Comparison of ENCODE assay signal across 15 cellular contexts in the genomic region with DNA sequence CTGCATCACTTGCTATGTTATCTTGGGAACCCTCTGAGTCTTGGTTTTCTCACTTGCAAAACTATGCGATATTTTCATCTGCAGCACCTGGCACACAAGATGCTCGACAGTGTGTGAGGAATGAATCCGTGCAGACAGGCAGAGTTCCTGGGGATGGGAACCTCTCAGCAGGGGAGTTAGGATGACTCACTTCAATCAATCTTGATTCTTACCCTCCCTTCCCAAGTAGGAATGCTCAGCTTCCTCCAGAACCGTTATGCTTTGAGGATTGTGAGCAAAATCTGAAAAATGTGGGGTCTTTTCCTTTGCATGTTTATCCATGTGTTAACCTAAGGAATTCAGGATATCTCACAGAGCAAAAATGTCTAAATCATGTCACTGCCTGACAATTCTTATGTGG.
DNase-seq lines count a peak whose midpoint lies in the region; ATAC-seq and TF ChIP-seq lines count a peak whose summit lies in the region.
"Had no signal": no experiment of that assay in that cellular context is flagged by ENCODE, and none has a peak within 500 bp of the region (broad histone marks: within the 10 kb centered on the region; RNA-seq: fewer than 3 reads in every experiment).

No MANE protein-coding gene starts in this region.

- no peaks in the 10 kb centered on the region for H3K36me3 ChIP-seq in smooth muscle cell (ENCODE audit: low read depth)

- no peak overlapping the region for H3K4me2 ChIP-seq in smooth muscle cell

- no peak overlapping the region for H3K4me3 ChIP-seq in fibroblast of pulmonary artery (replicated peaks; ENCODE audit: low read depth, low read length)
- H3K4me3 ChIP-seq in smooth muscle cell = no peak overlapping the region

- H3K4me1 ChIP-seq in smooth muscle cell (ENCODE audit: low read depth) = no peaks in the 10 kb centered on the region
- H3K4me1 ChIP-seq: parathyroid adenoma had no signal

- H3F3A ChIP-seq in smooth muscle cell (ENCODE audit: low read depth) = no peaks in the 10 kb centered on the region

- TF ChIP-seq CTCF in fibroblast of pulmonary artery (IDR thresholded peaks at IDR 0.05; ENCODE audit: low read length, missing control alignments) = no peak
- TF ChIP-seq CTCF in smooth muscle cell (IDR thresholded peaks at IDR 0.05; ENCODE audit: borderline replicate concordance, insufficient read depth, poor library complexity, severe bottlenecking) = no peak

- no peak overlapping the region for H2AFZ ChIP-seq in smooth muscle cell (ENCODE audit: low read depth)
- H2AFZ ChIP-seq: parathyroid adenoma had no signal

- H3K79me2 ChIP-seq in smooth muscle cell (ENCODE audit: low read depth) = no peaks in the 10 kb centered on the region
- H3K79me2 ChIP-seq: parathyroid adenoma had no signal

- ATAC-seq in SK-N-SH treated with all-trans-retinoic acid at 6 μM for 48 hours (peak; percentile 89), HG03135 (IDR thresholded peaks at IDR 0.05; ENCODE audit: unreplicated experiment) (no peak), GM18858 (IDR thresholded peaks at IDR 0.05; ENCODE audit: unreplicated experiment) (no peak)

- H3K9ac ChIP-seq in smooth muscle cell (ENCODE audit: low read depth) = no peak overlapping the region
- H3K9ac ChIP-seq: parathyroid adenoma had no signal

- no peaks in the 10 kb centered on the region for H3K27me3 ChIP-seq in smooth muscle cell (ENCODE audit: low read depth)

- WGBS in smooth muscle cell (ENCODE audit: low lambda C conversion rate) = 24% methylated on average over 4 of the region's 4 CpGs

- no peaks in the 10 kb centered on the region for H3K9me3 ChIP-seq in smooth muscle cell (replicated peaks; ENCODE audit: low read depth)

- H3K27ac ChIP-seq in smooth muscle cell (ENCODE audit: low read depth) = peak overlapping the region; percentile 57
- H3K27ac ChIP-seq: HL-60, parathyroid adenoma had no signal

- DNase-seq in GM04503 (ENCODE audit: low read depth) (peak; percentile 81), fibroblast of pulmonary artery (ENCODE audit: low read depth) (peak; percentile 56), smooth muscle cell (lab: John Stamatoyannopoulos, UW; ENCODE audit: unreplicated experiment) (no peak), NCI-H526 (lab: John Stamatoyannopoulos, UW) (no peak)
- DNase-seq: activated CD4-positive, alpha-beta T cell treated with anti-CD3 and anti-CD28 coated beads, Interleukin-2, amount 10 ng/mL, durations not matched to agents 24 days and 14 days; DMS 273 treated with DMSO at 0.1 percent for 48 hours; NCI-H1417; NCI-H748 treated with DMSO at 0.1 percent for 48 hours; stimulated activated CD4-positive, alpha-beta T cell treated with anti-CD3 and anti-CD28 coated beads, Interleukin-2, amount 100 ng/mL, for 24 hours; stimulated activated naive CD4-positive, alpha-beta T cell treated with Interleukin-2 at 50 U/mL for 16 hours had no signal

- H4K20me1 ChIP-seq in smooth muscle cell (ENCODE audit: low read depth) = no peaks in the 10 kb centered on the region

TF ChIP-seq in SK-N-SH treated with all-trans-retinoic acid at 6 μM for 48 hours, 23 proteins besides CTCF, POLR2A, EP300 and RAD21:
- TF ChIP-seq ARNTL (CRISPR knock-in tag; IDR thresholded peaks at IDR 0.05; ENCODE audit: borderline replicate concordance, low read depth) = no peak
- TF ChIP-seq CREB5 (CRISPR knock-in tag; IDR thresholded peaks at IDR 0.05; ENCODE audit: low read depth) = no peak
- no peak for TF ChIP-seq RARB (CRISPR knock-in tag; IDR thresholded peaks at IDR 0.05)
- no peak for TF ChIP-seq ZNF565 (CRISPR knock-in tag; conservative IDR thresholded peaks at IDR 0.05; ENCODE audit: low read depth)
- TF ChIP-seq TCF4 (CRISPR knock-in tag; IDR thresholded peaks at IDR 0.05; ENCODE audit: borderline replicate concordance) = no peak
- no peak for TF ChIP-seq CSRNP3 (CRISPR knock-in tag; IDR thresholded peaks at IDR 0.05)
- TF ChIP-seq, protein P1, sequence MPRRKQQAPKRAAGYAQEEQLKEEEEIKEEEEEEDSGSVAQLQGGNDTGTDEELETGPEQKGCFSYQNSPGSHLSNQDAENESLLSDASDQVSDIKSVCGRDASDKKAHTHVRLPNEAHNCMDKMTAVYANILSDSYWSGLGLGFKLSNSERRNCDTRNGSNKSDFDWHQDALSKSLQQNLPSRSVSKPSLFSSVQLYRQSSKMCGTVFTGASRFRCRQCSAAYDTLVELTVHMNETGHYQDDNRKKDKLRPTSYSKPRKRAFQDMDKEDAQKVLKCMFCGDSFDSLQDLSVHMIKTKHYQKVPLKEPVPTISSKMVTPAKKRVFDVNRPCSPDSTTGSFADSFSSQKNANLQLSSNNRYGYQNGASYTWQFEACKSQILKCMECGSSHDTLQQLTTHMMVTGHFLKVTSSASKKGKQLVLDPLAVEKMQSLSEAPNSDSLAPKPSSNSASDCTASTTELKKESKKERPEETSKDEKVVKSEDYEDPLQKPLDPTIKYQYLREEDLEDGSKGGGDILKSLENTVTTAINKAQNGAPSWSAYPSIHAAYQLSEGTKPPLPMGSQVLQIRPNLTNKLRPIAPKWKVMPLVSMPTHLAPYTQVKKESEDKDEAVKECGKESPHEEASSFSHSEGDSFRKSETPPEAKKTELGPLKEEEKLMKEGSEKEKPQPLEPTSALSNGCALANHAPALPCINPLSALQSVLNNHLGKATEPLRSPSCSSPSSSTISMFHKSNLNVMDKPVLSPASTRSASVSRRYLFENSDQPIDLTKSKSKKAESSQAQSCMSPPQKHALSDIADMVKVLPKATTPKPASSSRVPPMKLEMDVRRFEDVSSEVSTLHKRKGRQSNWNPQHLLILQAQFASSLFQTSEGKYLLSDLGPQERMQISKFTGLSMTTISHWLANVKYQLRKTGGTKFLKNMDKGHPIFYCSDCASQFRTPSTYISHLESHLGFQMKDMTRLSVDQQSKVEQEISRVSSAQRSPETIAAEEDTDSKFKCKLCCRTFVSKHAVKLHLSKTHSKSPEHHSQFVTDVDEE (CRISPR knock-in tag; IDR thresholded peaks at IDR 0.05) = no peak
- TF ChIP-seq ISL1 (CRISPR knock-in tag; IDR thresholded peaks at IDR 0.05) = no peak
- TF ChIP-seq TOX (CRISPR knock-in tag; IDR thresholded peaks at IDR 0.05; ENCODE audit: borderline replicate concordance) = no peak

Comparison
In these comparisons a context has a peak if more than half of its experiments do, and no peak if none do; other contexts are left out.
1. DNase-seq: peak in GM04503 (single experiment) and fibroblast of pulmonary artery (single experiment); none in smooth muscle cell (single experiment) and NCI-H526 (0 of 2).